Comparison of ENCODE assay signal across 8 cellular contexts in the genomic region with DNA sequence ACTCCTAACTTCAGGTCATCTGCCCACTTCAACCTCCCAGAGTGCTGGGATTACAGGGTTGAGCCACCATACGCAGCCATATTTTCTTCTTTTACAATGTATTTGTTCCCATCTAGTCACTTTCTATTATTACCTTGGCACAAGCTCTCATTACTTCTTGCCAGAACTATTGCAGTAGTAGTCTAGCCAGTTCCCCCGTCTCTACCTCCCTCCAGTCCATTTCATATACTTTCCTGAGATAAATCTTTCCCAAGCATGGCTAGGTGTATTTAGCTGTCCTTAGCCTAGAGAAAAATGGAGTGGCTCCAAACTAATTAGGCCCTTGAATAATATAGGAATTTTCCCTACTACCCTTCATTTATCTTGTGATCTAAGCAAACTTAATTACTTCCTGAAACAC.
"Had no signal": no experiment of that assay in that cellular context is flagged by ENCODE, and none has a peak within 500 bp of the region (broad histone marks: within the 10 kb centered on the region; RNA-seq: fewer than 3 reads in every experiment).

No MANE protein-coding gene starts in this region.

- H3K9me3 Mint-ChIP-seq: HFFc6, IgD-negative memory B cell had no signal

- H3K4me3 ChIP-seq: GM23248, HAP-1 had no signal

- H3K9ac ChIP-seq: GM23248 had no signal

- H3K27me3 Mint-ChIP-seq: IgD-negative memory B cell had no signal

- H3K36me3 ChIP-seq: HAP-1 had no signal

- H3K27ac ChIP-seq: GM23248, HL-60 had no signal

- H3K4me3 Mint-ChIP-seq: HFFc6, IgD-negative memory B cell had no signal

- DNase-seq: GM23248, GOT3, H7, HFFc6 had no signal

- H3K36me3 Mint-ChIP-seq: IgD-negative memory B cell had no signal

- FAIRE-seq: HepG2 had no signal

- H3K4me1 Mint-ChIP-seq: IgD-negative memory B cell had no signal

- H3K9me3 ChIP-seq: HAP-1 had no signal

- H2AFZ ChIP-seq: GM23248 had no signal

- H3K27ac Mint-ChIP-seq: HFFc6 had no signal
